In genomic region chr12:125643055-125643454, GRCh38 we compare ENCODE assay signal across 34 cellular contexts.
"Had no signal": no experiment of that assay in that cellular context is flagged by ENCODE, and none has a peak within 500 bp of the region (broad histone marks: within the 10 kb centered on the region; RNA-seq: fewer than 3 reads in every experiment).

No MANE protein-coding gene starts in this region.

- H3K4me3 ChIP-seq: adrenal gland, ascending aorta, body of pancreas, breast epithelium, cardiac muscle cell had no signal

- FAIRE-seq: astrocyte, bronchial epithelial cell had no signal

- DNase-seq: activated effector memory CD4-positive, alpha-beta T cell treated with anti-CD3 and anti-CD28 coated beads, Interleukin-2, amount 50 U/mL, for 16 hours; activated effector memory CD4-positive, alpha-beta T cell treated with Interleukin-2 at 50 U/mL for 16 hours; activated gamma-delta T cell; activated gamma-delta T cell treated with Interleukin-2 at 50 U/mL for 16 hours; activated naive CD4-positive, alpha-beta T cell; activated naive CD4-positive, alpha-beta T cell treated with anti-CD3 and anti-CD28 coated beads for 36 hours; activated naive CD4-positive, alpha-beta T cell treated with anti-CD3 and anti-CD28 coated beads, Interleukin-2, amount 10 ng/mL, durations not matched to agents 7 days and 5 days; activated naive CD4-positive, alpha-beta T cell treated with anti-CD3 and anti-CD28 coated beads, Interleukin-2, amount 50 U/mL, for 16 hours; activated naive CD4-positive, alpha-beta T cell treated with Interleukin-2 at 50 U/mL for 16 hours; activated naive CD8-positive, alpha-beta T cell treated with anti-CD3 and anti-CD28 coated beads for 36 hours; activated naive CD8-positive, alpha-beta T cell treated with anti-CD3 and anti-CD28 coated beads, Interleukin-2, amount 10 ng/mL, durations not matched to agents 7 days and 5 days; activated naive CD8-positive, alpha-beta T cell treated with anti-CD3 and anti-CD28 coated beads, Interleukin-2, amount 50 U/mL, for 24 hours; activated T-cell treated with anti-CD3 and anti-CD28 coated beads, Interleukin-2, amount 50 U/mL, for 1 hour; activated T-cell treated with anti-CD3 and anti-CD28 coated beads, Interleukin-2, amount 50 U/mL, for 24 hours; activated T-cell treated with anti-CD3 and anti-CD28 coated beads, Interleukin-2, amount 50 U/mL, for 4 hours; activated T-cell treated with anti-CD3 and anti-CD28 coated beads, Interleukin-2, amount 50 U/mL, for 48 hours; activated T-cell treated with anti-CD3 and anti-CD28 coated beads, Interleukin-2, amount 50 U/mL, for 72 hours; adrenal gland; amniotic stem cell; amygdala; anterior cingulate cortex; aorta; body of pancreas; brain microvascular endothelial cell; caudate nucleus; central memory CD4-positive, alpha-beta T cell; cerebellar nuclear complex had no signal

- H3K9me3 ChIP-seq: adrenal gland, ascending aorta, body of pancreas, breast epithelium had no signal

- H3K36me3 ChIP-seq: adrenal gland, ascending aorta, brain microvascular endothelial cell, breast epithelium, cardiac muscle cell had no signal

- H3K27ac ChIP-seq: adrenal gland, ascending aorta, body of pancreas, brain microvascular endothelial cell, breast epithelium, cardiac muscle cell had no signal

- ATAC-seq: activated naive CD4-positive, alpha-beta T cell treated with anti-CD3 and anti-CD28 coated beads, Interleukin-2, amount 50 U/mL, for 72 hours; activated naive CD8-positive, alpha-beta T cell treated with anti-CD3 and anti-CD28 coated beads, Interleukin-2, amount 50 U/mL, for 24 hours; activated T-cell treated with anti-CD3 and anti-CD28 coated beads, Interleukin-2, amount 50 U/mL, for 4 hours; activated T-cell treated with anti-CD3 and anti-CD28 coated beads, Interleukin-2, amount 50 U/mL, for 72 hours; activated T-helper 17 cell treated with anti-CD3 and anti-CD28 coated beads, Interleukin-2, amount 50 U/mL, for 72 hours; body of pancreas had no signal

- H3K27me3 ChIP-seq: adrenal gland, ascending aorta, body of pancreas, brain microvascular endothelial cell, cardiac muscle cell had no signal

- H3K4me1 ChIP-seq: adrenal gland, ascending aorta, body of pancreas, breast epithelium had no signal
